8 cellular contexts compared by ENCODE assay signal in the genomic region with DNA sequence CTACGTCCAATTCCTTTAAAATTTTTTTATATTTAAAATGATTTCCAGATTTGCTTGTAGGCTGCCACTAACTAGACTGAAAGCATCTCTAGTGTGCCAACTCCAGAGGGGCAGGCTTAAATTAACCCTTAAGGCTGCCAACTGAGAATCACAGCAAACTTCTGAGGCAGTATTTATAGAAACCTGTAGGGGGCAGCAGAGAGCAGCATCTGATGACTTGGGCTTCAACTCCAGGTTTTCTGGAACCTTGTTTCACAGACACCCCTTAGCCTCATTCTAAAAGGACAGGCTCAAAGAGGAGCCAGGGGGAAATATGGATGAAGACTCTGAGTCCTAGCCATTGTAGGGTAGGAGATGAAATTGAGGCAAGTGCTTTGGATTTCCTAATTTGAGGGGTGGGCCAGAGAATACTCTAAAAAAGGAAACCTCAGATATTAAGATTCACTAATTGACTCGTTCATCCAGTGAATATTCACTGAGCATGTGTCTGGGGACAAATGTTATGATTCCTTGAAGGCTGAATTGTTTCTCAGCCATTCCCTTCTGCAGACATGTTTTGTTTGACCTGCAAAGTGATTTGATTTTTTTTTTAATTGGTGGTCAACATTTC.
A peak's percentile ranks its signal among the peaks of the same experiment; 100 is the strongest.
DNase-seq lines count a peak whose midpoint lies in the region; ATAC-seq and TF ChIP-seq lines count a peak whose summit lies in the region.

No MANE protein-coding gene starts in this region.

- peak; percentile 58 for TF ChIP-seq RAD21 in Ishikawa (IDR thresholded peaks at IDR 0.05; ENCODE audit: low read depth)

- peak; percentile 55 for DNase-seq in activated CD8-positive, alpha-beta memory T cell treated with anti-CD3 and anti-CD28 coated beads, Interleukin-2, amount 50 U/mL, for 48 hours
- no peak for DNase-seq in activated CD8-positive, alpha-beta memory T cell treated with anti-CD3 and anti-CD28 coated beads, Interleukin-2, amount 50 U/mL, for 4 hours
- peak; percentile 51 for DNase-seq in RPMI8226
- DNase-seq in epidermal melanocyte (ENCODE audit: insufficient read length, low spot score) = peak; percentile 50
- peak in 1 of 3 donors; percentile 44 for DNase-seq in mucosa of descending colon

- H3K4me1 ChIP-seq in mucosa of descending colon (ENCODE audit: low read depth) = no peaks in the 10 kb centered on the region

- no peaks in the 10 kb centered on the region for H3K9me3 ChIP-seq in mucosa of descending colon

- no peak overlapping the region for H3K4me3 ChIP-seq in mucosa of descending colon

- TF ChIP-seq CTCF in mucosa of descending colon (IDR thresholded peaks at IDR 0.05) = peak; percentile 83

- no peaks in the 10 kb centered on the region for H3K36me3 ChIP-seq in mucosa of descending colon (ENCODE audit: low read depth)

- intact Hi-C loops in mucosa of descending colon (cut with DNase I, micrococcal nuclease) = no loop called here

- ATAC-seq in mucosa of descending colon (peak; percentile 37), GM21423 (IDR thresholded peaks at IDR 0.05; ENCODE audit: unreplicated experiment) (no peak), GM21825 (IDR thresholded peaks at IDR 0.05; ENCODE audit: unreplicated experiment) (no peak)

- TF ChIP-seq EP300 in Ishikawa (IDR thresholded peaks at IDR 0.05; ENCODE audit: borderline replicate concordance) = no peak

TF ChIP-seq in Ishikawa, 13 proteins besides CTCF, POLR2A, EP300 and RAD21:
- no peak for TF ChIP-seq TCF12 (IDR thresholded peaks at IDR 0.05; ENCODE audit: low read depth)
- TF ChIP-seq YY1 (IDR thresholded peaks at IDR 0.05; ENCODE audit: low read depth) = no peak
- no peak for TF ChIP-seq ZBTB7A (IDR thresholded peaks at IDR 0.05; ENCODE audit: low read depth)
- no peak for TF ChIP-seq CEBPB (IDR thresholded peaks at IDR 0.05)
- TF ChIP-seq TAF1 (IDR thresholded peaks at IDR 0.05; ENCODE audit: low read depth) = no peak
- no peak for TF ChIP-seq FOXM1 (IDR thresholded peaks at IDR 0.05; ENCODE audit: borderline replicate concordance, low read depth)
- no peak for TF ChIP-seq EGR1 (IDR thresholded peaks at IDR 0.05)
- no peak for TF ChIP-seq NFIC (IDR thresholded peaks at IDR 0.05)
- TF ChIP-seq MAX (IDR thresholded peaks at IDR 0.05) = no peak
